ENCODE assay signal across 11 cellular contexts in the genomic region with DNA sequence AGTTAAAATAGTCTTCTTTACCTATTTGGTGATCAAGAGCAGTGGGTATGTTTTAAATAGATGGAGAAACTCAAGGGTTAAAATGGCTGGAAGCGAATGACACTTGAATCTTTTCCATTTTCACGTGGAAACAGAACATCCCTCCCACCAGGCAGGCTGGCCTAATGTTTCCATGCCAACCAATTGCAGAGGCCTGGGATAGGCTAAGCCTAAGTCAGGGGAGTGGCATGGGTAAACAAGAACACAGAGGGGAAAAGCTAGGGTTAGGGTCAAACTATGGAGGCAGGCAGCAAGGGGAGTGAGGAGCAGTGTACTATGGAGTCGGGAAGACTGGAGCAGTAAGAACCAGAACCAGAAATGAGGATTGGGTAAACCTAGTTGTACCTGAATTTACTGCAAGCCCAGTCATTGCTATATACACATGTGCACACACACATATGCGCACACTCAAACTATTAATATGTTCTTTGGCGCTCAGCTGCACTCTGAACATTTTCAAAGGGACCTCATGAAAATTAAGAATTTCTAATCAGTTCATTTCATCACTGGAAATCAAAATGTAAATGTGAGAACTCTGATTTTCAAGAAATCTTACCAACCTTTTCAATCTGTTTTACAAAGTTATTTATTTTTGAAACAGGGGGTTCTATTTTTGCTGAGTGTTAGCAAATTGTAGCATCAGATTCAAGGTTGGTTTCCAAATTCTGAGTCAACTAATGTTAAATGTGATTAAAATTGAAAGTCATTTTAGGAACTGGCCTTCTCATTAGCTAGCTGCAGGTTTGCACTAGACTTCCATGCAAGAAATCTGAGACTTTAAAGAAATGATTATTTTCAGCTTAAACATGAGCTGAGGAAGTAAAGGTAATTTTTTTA.
DNase-seq lines count a peak whose midpoint lies in the region; ATAC-seq, FAIRE-seq and TF ChIP-seq lines count a peak whose summit lies in the region.
"Had no signal": no experiment of that assay in that cellular context is flagged by ENCODE, and none has a peak within 500 bp of the region (broad histone marks: within the 10 kb centered on the region; RNA-seq: fewer than 3 reads in every experiment).

No MANE protein-coding gene starts in this region.

- no peak overlapping the region for H3K4me3 ChIP-seq in vagina
- no peak overlapping the region for H3K4me3 ChIP-seq in foreskin fibroblast (ENCODE audit: low read depth in 1 of 2, low read length in 2 of 2)
- H3K4me3 ChIP-seq: lung had no signal

- no peak for TF ChIP-seq POLR2A in GM12891 (IDR thresholded peaks at IDR 0.05; ENCODE audit: low read depth, low read length)
- TF ChIP-seq POLR2A in vagina (IDR thresholded peaks at IDR 0.05) = no peak

- DNase-seq in GM12891 (ENCODE audit: insufficient read length, low spot score) = peak; percentile 6
- peak; percentile 97 for DNase-seq in NCI-H69 (lab: John Stamatoyannopoulos, UW)
- DNase-seq in vagina (ENCODE audit: extremely low spot score in 2 of 2) = no peak
- no peak for DNase-seq in foreskin fibroblast
- no peak for DNase-seq in pons (ENCODE audit: low spot score)
- no peak for DNase-seq in urothelium cell line (ENCODE audit: low spot score)
- DNase-seq: CD4-positive, alpha-beta T cell had no signal

- FAIRE-seq in GM12891 (lab: Jason Lieb, UNC) (peak; percentile 84), urothelium cell line (lab: Jason Lieb, UNC) (no peak)
- FAIRE-seq: RCC 7860 had no signal

- ATAC-seq in GM19467 (IDR thresholded peaks at IDR 0.05; ENCODE audit: unreplicated experiment) = peak; percentile 75
- ATAC-seq in HG03066 (IDR thresholded peaks at IDR 0.05; ENCODE audit: low read depth, unreplicated experiment) = peak; percentile 91

- intact Hi-C loops in vagina (cut with DNase I) = no loop called here

- H3K27me3 ChIP-seq in vagina = no peaks in the 10 kb centered on the region

- H3K36me3 ChIP-seq in vagina = no peaks in the 10 kb centered on the region

- TF ChIP-seq CTCF in vagina (IDR thresholded peaks at IDR 0.05) (no peak), foreskin fibroblast (IDR thresholded peaks at IDR 0.05; ENCODE audit: low read depth, low read length) (no peak)

- no peaks in the 10 kb centered on the region for H3K4me1 ChIP-seq in vagina

- H3K27ac ChIP-seq in vagina = no peak overlapping the region

- H3K9me3 ChIP-seq in vagina = no peaks in the 10 kb centered on the region

TF ChIP-seq in GM12891, 5 proteins besides CTCF, POLR2A, EP300 and RAD21:
- TF ChIP-seq SPI1 (IDR thresholded peaks at IDR 0.05; ENCODE audit: low read depth, low read length) = peak; percentile 95
- no peak for TF ChIP-seq TAF1 (IDR thresholded peaks at IDR 0.05; ENCODE audit: low read depth, low read length)
- TF ChIP-seq PAX5 (IDR thresholded peaks at IDR 0.05; ENCODE audit: insufficient read depth, low read length, severe bottlenecking) = no peak

Comparison
In these comparisons a context has a peak if more than half of its experiments do, and no peak if none do; other contexts are left out.
1. DNase-seq: peak in GM12891 (single experiment) and NCI-H69 (single experiment); none in vagina (0 of 2), foreskin fibroblast (0 of 2), pons (single experiment) and urothelium cell line (single experiment).